ENCODE assay signal across 17 cellular contexts in genomic region chr7:50687575-50688261, GRCh38.
A peak's percentile ranks its signal among the peaks of the same experiment; 100 is the strongest.
DNase-seq lines count a peak whose midpoint lies in the region; ATAC-seq, FAIRE-seq and TF ChIP-seq lines count a peak whose summit lies in the region.
"Had no signal": no experiment of that assay in that cellular context is flagged by ENCODE, and none has a peak within 500 bp of the region (broad histone marks: within the 10 kb centered on the region; RNA-seq: fewer than 3 reads in every experiment).

No MANE protein-coding gene starts in this region.

- no peak overlapping the region for H2BK15ac ChIP-seq in IMR-90 (ENCODE audit: low read depth, low read length)

- 100% methylated on average over 2 of the region's 7 CpGs; no CpG with 5 or more reads in 1 of the 2 experiments for WGBS in IMR-90 (ENCODE audit: extremely low coverage in 2 of 2, insufficient read length in 1 of 2), 2 experiments
- WGBS in endodermal cell (ENCODE audit: insufficient coverage in 1 of 2, insufficient read length in 1 of 2), 2 experiments: 92% methylated on average over 7 of the region's 7 CpGs; no CpG with 5 or more reads in 1 of the 2 experiments

- no peak overlapping the region for H3K56ac ChIP-seq in IMR-90 (ENCODE audit: extremely low read depth, insufficient read depth, low read length)

- no peaks in the 10 kb centered on the region for H3K9me3 Mint-ChIP-seq in endodermal cell
- H3K9me3 Mint-ChIP-seq: activated CD4-positive, alpha-beta T cell treated with anti-CD3 and anti-CD28 coated beads, Interleukin-2, amount 10 ng/mL, durations not matched to agents 24 days and 14 days; activated T-cell treated with anti-CD3 and anti-CD28 coated beads, Interleukin-2, amount 50 U/mL, for 72 hours; natural killer cell treated with Interleukin-12 subunit alpha and Interleukin-12 subunit beta and Interleukin-15 and Interleukin-18, amount 100 ng/mL, for 72 hours; T-helper 1 cell treated with Interleukin-12 subunit alpha and Interleukin-12 subunit beta and Interleukin-4 antibody, amounts not matched to agents 30 μg/mL and 1 μg/mL, for 36 hours had no signal

- H3K18ac ChIP-seq in IMR-90 (ENCODE audit: low read depth, low read length): no peak overlapping the region

- H3K4ac ChIP-seq in IMR-90 (ENCODE audit: low read depth, low read length): no peak overlapping the region

- POLR2A ChIA-PET in IMR-90 (lab: Charles Lee; ENCODE audit: unreplicated experiment): no interaction called here

- H3K36me3 ChIP-seq in IMR-90 (ENCODE audit: control insufficient read depth, insufficient read depth, low read length) (peaks cover 11% of the 10 kb centered on the region), endodermal cell (ENCODE audit: control insufficient read depth, insufficient read depth, low read length) (peaks cover 70% of the 10 kb centered on the region), right atrium auricular region (peaks cover 15% of the 10 kb centered on the region)

- H2BK20ac ChIP-seq in IMR-90 (ENCODE audit: low read depth, low read length): no peak overlapping the region

- DNase-seq in IMR-90 (peak; percentile 46), endodermal cell (peak; percentile 32), right atrium auricular region (ENCODE audit: low spot score) (no peak), substantia nigra (lab: John Stamatoyannopoulos, UW) (no peak), NOMO-1 treated with dmso at 0.1 percent for 144 hours (lab: John Stamatoyannopoulos, UW; ENCODE audit: unreplicated experiment) (no peak), NCI-H2107 treated with DMSO at 0.1 percent for 48 hours (lab: John Stamatoyannopoulos, UW; ENCODE audit: unreplicated experiment) (no peak), H54 (ENCODE audit: insufficient read length, low spot score) (no peak)
- DNase-seq: activated CD4-positive, alpha-beta T cell treated with anti-CD3 and anti-CD28 coated beads, Interleukin-2, amount 10 ng/mL, durations not matched to agents 24 days and 14 days; activated T-cell treated with anti-CD3 and anti-CD28 coated beads, Interleukin-2, amount 50 U/mL, for 72 hours; NCI-H748 treated with DMSO at 0.1 percent for 48 hours; RPMI8226; stimulated activated naive CD8-positive, alpha-beta T cell treated with anti-CD3 and anti-CD28 coated beads, Interleukin-15, Interleukin-2, amounts not matched to agents 100 U/mL and 50 U/mL, for 24 hours had no signal

- no peak overlapping the region for H2BK120ac ChIP-seq in IMR-90 (ENCODE audit: low read depth, low read length)

- no peaks in the 10 kb centered on the region for H3K4me1 ChIP-seq in IMR-90 (ENCODE audit: control insufficient read depth, insufficient read depth, low read length)
- no peaks in the 10 kb centered on the region for H3K4me1 ChIP-seq in endodermal cell (ENCODE audit: control insufficient read depth, insufficient read depth, low read length)
- peaks cover 0 to 44% of the 10 kb centered on the region in 2 donors for H3K4me1 ChIP-seq in right atrium auricular region

- H3K4me3 ChIP-seq in IMR-90 (ENCODE audit: insufficient read depth, low read depth, low read length) (no peak overlapping the region), endodermal cell (ENCODE audit: low read length) (no peak overlapping the region), right atrium auricular region (no peak overlapping the region)
- H3K4me3 ChIP-seq: HAP-1 had no signal

- TF ChIP-seq RAD21 in IMR-90 (IDR thresholded peaks at IDR 0.05; ENCODE audit: low read length): no peak

- peaks cover 17% of the 10 kb centered on the region; the same call in 1 of the 2 replicates for H3K9me1 ChIP-seq in IMR-90 (ENCODE audit: insufficient read depth, low read length)

- H3K4me2 ChIP-seq in IMR-90 (ENCODE audit: low read depth, low read length): no peak overlapping the region

- TF ChIP-seq POLR2A in IMR-90 (IDR thresholded peaks at IDR 0.05; ENCODE audit: low read depth, low read length) (no peak), H54 (IDR thresholded peaks at IDR 0.05; ENCODE audit: low read depth, low read length) (no peak)

- no peak overlapping the region for H3K4me3 Mint-ChIP-seq in endodermal cell
- H3K4me3 Mint-ChIP-seq: activated CD4-positive, alpha-beta T cell treated with anti-CD3 and anti-CD28 coated beads, Interleukin-2, amount 10 ng/mL, durations not matched to agents 24 days and 14 days; activated T-cell treated with anti-CD3 and anti-CD28 coated beads, Interleukin-2, amount 50 U/mL, for 72 hours; natural killer cell treated with Interleukin-12 subunit alpha and Interleukin-12 subunit beta and Interleukin-15 and Interleukin-18, amount 100 ng/mL, for 72 hours; T-helper 1 cell treated with Interleukin-12 subunit alpha and Interleukin-12 subunit beta and Interleukin-4 antibody, amounts not matched to agents 30 μg/mL and 1 μg/mL, for 36 hours had no signal

- H3K9ac ChIP-seq in IMR-90 (ENCODE audit: low read depth, low read length) (no peak overlapping the region), endodermal cell (ENCODE audit: extremely low read depth, low read length, poor library complexity, severe bottlenecking) (no peak overlapping the region)

- H2AK9ac ChIP-seq in IMR-90 (replicated peaks; ENCODE audit: low read depth, low read length, poor library complexity): no peak overlapping the region

- H2AFZ ChIP-seq in IMR-90 (replicated peaks; ENCODE audit: low read length, poor library complexity): no peak overlapping the region

- peaks cover 30% of the 10 kb centered on the region for H3K36me3 Mint-ChIP-seq in endodermal cell (ENCODE audit: low read depth)
- H3K36me3 Mint-ChIP-seq: natural killer cell treated with Interleukin-12 subunit alpha and Interleukin-12 subunit beta and Interleukin-15 and Interleukin-18, amount 100 ng/mL, for 72 hours had no signal

- dilution Hi-C loops in IMR-90 (cut with HindIII; ENCODE audit: low sequenced_read_pairs, unreplicated experiment): no loop called here

- intact Hi-C loops in IMR-90 (cut with micrococcal nuclease): no loop called here

- H3K4me1 Mint-ChIP-seq in endodermal cell: no peaks in the 10 kb centered on the region
- H3K4me1 Mint-ChIP-seq: activated CD4-positive, alpha-beta T cell treated with anti-CD3 and anti-CD28 coated beads, Interleukin-2, amount 10 ng/mL, durations not matched to agents 24 days and 14 days had no signal

- H3K27me3 ChIP-seq in IMR-90 (ENCODE audit: control insufficient read depth, insufficient read depth, low read length): no peaks in the 10 kb centered on the region
- no peaks in the 10 kb centered on the region for H3K27me3 ChIP-seq in endodermal cell (ENCODE audit: control insufficient read depth, insufficient read depth, low read length, poor library complexity, severe bottlenecking)
- H3K27me3 ChIP-seq in right atrium auricular region: no peaks in the 10 kb centered on the region

- no peak overlapping the region for H4K91ac ChIP-seq in IMR-90 (ENCODE audit: insufficient read depth, low read depth, low read length)

- H3K27ac Mint-ChIP-seq in endodermal cell: no peak overlapping the region
- H3K27ac Mint-ChIP-seq: activated CD4-positive, alpha-beta T cell treated with anti-CD3 and anti-CD28 coated beads, Interleukin-2, amount 10 ng/mL, durations not matched to agents 24 days and 14 days; activated T-cell treated with anti-CD3 and anti-CD28 coated beads, Interleukin-2, amount 50 U/mL, for 72 hours; natural killer cell treated with Interleukin-12 subunit alpha and Interleukin-12 subunit beta and Interleukin-15 and Interleukin-18, amount 100 ng/mL, for 72 hours; T-helper 1 cell treated with Interleukin-12 subunit alpha and Interleukin-12 subunit beta and Interleukin-4 antibody, amounts not matched to agents 30 μg/mL and 1 μg/mL, for 36 hours had no signal

- no peak for FAIRE-seq in H54 (lab: Jason Lieb, UNC)

- no peaks in the 10 kb centered on the region for H3K27me3 Mint-ChIP-seq in endodermal cell (ENCODE audit: insufficient read depth)

- TF ChIP-seq CTCF in IMR-90 (conservative IDR thresholded peaks at IDR 0.05; ENCODE audit: low read depth, low read length) (no peak), endodermal cell (conservative IDR thresholded peaks at IDR 0.05) (no peak), right atrium auricular region (IDR thresholded peaks at IDR 0.05) (no peak)

- no peak overlapping the region for H4K5ac ChIP-seq in IMR-90 (ENCODE audit: low read depth, low read length)

- H3K14ac ChIP-seq in IMR-90 (replicated peaks; ENCODE audit: low read depth, low read length): no peak overlapping the region

- no TSS peak for BruUV-seq in IMR-90 (replicated peaks; lab: Mats Ljungman, UMichigan)

- H3K79me1 ChIP-seq in IMR-90 (ENCODE audit: low read depth in 1 of 2, low read length in 2 of 2): peaks cover 7 to 16% of the 10 kb centered on the region in 2 experiments; a peak in 3 of 4 replicates

- H2AK5ac ChIP-seq in IMR-90 (ENCODE audit: low read depth, low read length): no peak overlapping the region

- CTCF ChIA-PET in IMR-90 (lab: Yijun Ruan, JAX): interaction anchor here (1.0 kb wide), 1 partner anchor 20 kb away, joined by 3 read pairs; no protein-coding TSS in a partner anchor

- no peak overlapping the region for H4K8ac ChIP-seq in IMR-90 (ENCODE audit: low read depth in 2 of 2, low read length in 2 of 2)

- in situ Hi-C loops in IMR-90 (cut with MboI; ENCODE audit: low sequenced_read_pairs): loop anchor here (25.0 kb wide), 1 partner anchor 225 kb away; the partner anchor contains the start of gene FIGNL1

- no peaks in the 10 kb centered on the region for H4K20me1 ChIP-seq in IMR-90 (ENCODE audit: insufficient read depth, low read length)

- H3K9me3 ChIP-seq in IMR-90 (ENCODE audit: control insufficient read depth, insufficient read depth, low read length) (no peaks in the 10 kb centered on the region), endodermal cell (ENCODE audit: control insufficient read depth, low read length) (no peaks in the 10 kb centered on the region), right atrium auricular region (no peaks in the 10 kb centered on the region)
- H3K9me3 ChIP-seq: HAP-1 had no signal

- H3K23ac ChIP-seq in IMR-90 (ENCODE audit: low read depth, low read length): no peak overlapping the region

- H3K27ac ChIP-seq in IMR-90 (ENCODE audit: insufficient read depth, low read length) (no peak overlapping the region), endodermal cell (ENCODE audit: low read depth, low read length) (no peak overlapping the region), right atrium auricular region (peak overlapping the region; percentile 27 to 40), substantia nigra (ENCODE audit: low read depth, low read length, poor library complexity, severe bottlenecking) (peak overlapping the region; percentile 24)
- H3K27ac ChIP-seq: HL-60 had no signal

- H2BK5ac ChIP-seq in IMR-90 (ENCODE audit: low read depth, low read length, poor library complexity, severe bottlenecking): no peak overlapping the region

- peak; percentile 63 for ATAC-seq in IMR-90 (ENCODE audit: low read depth)
- ATAC-seq in GM18907 (IDR thresholded peaks at IDR 0.05; ENCODE audit: unreplicated experiment): no peak
- ATAC-seq: activated T-cell treated with anti-CD3 and anti-CD28 coated beads, Interleukin-2, amount 50 U/mL, for 72 hours; natural killer cell treated with Interleukin-12 subunit alpha and Interleukin-12 subunit beta and Interleukin-15 and Interleukin-18, amount 100 ng/mL, for 72 hours; stimulated activated naive CD8-positive, alpha-beta T cell treated with anti-CD3 and anti-CD28 coated beads, Interleukin-15, Interleukin-2, amounts not matched to agents 100 U/mL and 50 U/mL, for 24 hours had no signal

TF ChIP-seq in IMR-90, 13 proteins besides CTCF, POLR2A, EP300 and RAD21 (continues in another document):
- TF ChIP-seq CHD1 (IDR thresholded peaks at IDR 0.05; ENCODE audit: low read depth, low read length) (no peak), SMC3 (IDR thresholded peaks at IDR 0.05; ENCODE audit: low read depth, low read length) (no peak)

Comparison
In these comparisons a context has a peak if more than half of its experiments do, and no peak if none do; other contexts are left out.
1. DNase-seq: peak in IMR-90 (single experiment) and endodermal cell (single experiment); none in right atrium auricular region (single experiment), substantia nigra (0 of 49), NOMO-1 treated with dmso at 0.1 percent for 144 hours (single experiment), NCI-H2107 treated with DMSO at 0.1 percent for 48 hours (single experiment) and H54 (single experiment).
2. H3K27ac ChIP-seq: peak in right atrium auricular region (2 of 2) and substantia nigra (single experiment); none in IMR-90 (single experiment) and endodermal cell (single experiment).